In genomic region chr6:2768696-2769095, GRCh38 we compare ENCODE assay signal across 10 cellular contexts. TPM values are rescaled to one million over a fixed set of nuclear protein-coding genes. Genes with fewer than 3 reads are reported as not detected.
A peak's percentile ranks its signal among the peaks of the same experiment; 100 is the strongest.
DNase-seq lines count a peak whose midpoint lies in the region; ATAC-seq and TF ChIP-seq lines count a peak whose summit lies in the region.
"Had no signal": no experiment of that assay in that cellular context is flagged by ENCODE, and none has a peak within 500 bp of the region (broad histone marks: within the 10 kb centered on the region; RNA-seq: fewer than 3 reads in every experiment).

No MANE protein-coding gene starts in this region.

- H3K9me2 ChIP-seq in PC-3 (replicated peaks; ENCODE audit: low read length): no peaks in the 10 kb centered on the region

- no peaks in the 10 kb centered on the region for H3K27me3 Mint-ChIP-seq in activated CD8-positive, alpha-beta memory T cell treated with anti-CD3 and anti-CD28 coated beads, Interleukin-2, amount 10 ng/mL, durations not matched to agents 7 days and 5 days
- peaks cover 8% of the 10 kb centered on the region for H3K27me3 Mint-ChIP-seq in endothelial cell (ENCODE audit: unreplicated experiment)

- POLR2A ChIA-PET in PC-3 (lab: Charles Lee; ENCODE audit: unreplicated experiment): interaction anchor here (0.5 to 0.7 kb wide), 6 partner anchors 20 to 981 kb away, joined by 3 to 5 read pairs (median 4); partner anchors contain the start of gene RIPK1

- no peaks in the 10 kb centered on the region for H3K9me3 ChIP-seq in PC-3 (ENCODE audit: low read length)
- no peaks in the 10 kb centered on the region for H3K9me3 ChIP-seq in gastrocnemius medialis
- H3K9me3 ChIP-seq: upper lobe of left lung had no signal

- peak overlapping the region; percentile 93 for H3K9ac ChIP-seq in PC-3 (ENCODE audit: low read length)

- H3K4me1 ChIP-seq in PC-3 (ENCODE audit: insufficient read depth, low read length) (peaks cover 27% of the 10 kb centered on the region), gastrocnemius medialis (peaks cover 57 to 77% of the 10 kb centered on the region in 2 donors)

- H3K4me1 Mint-ChIP-seq in activated CD8-positive, alpha-beta memory T cell treated with anti-CD3 and anti-CD28 coated beads, Interleukin-2, amount 10 ng/mL, durations not matched to agents 7 days and 5 days: peaks cover 50% of the 10 kb centered on the region
- peaks cover 37% of the 10 kb centered on the region for H3K4me1 Mint-ChIP-seq in endothelial cell (ENCODE audit: unreplicated experiment)

- H3K36me3 Mint-ChIP-seq in activated CD8-positive, alpha-beta memory T cell treated with anti-CD3 and anti-CD28 coated beads, Interleukin-2, amount 10 ng/mL, durations not matched to agents 7 days and 5 days: peaks cover 44% of the 10 kb centered on the region
- H3K36me3 Mint-ChIP-seq in endothelial cell (ENCODE audit: low read depth, unreplicated experiment): peaks cover 5% of the 10 kb centered on the region

- H3K27ac ChIP-seq in PC-3 (ENCODE audit: low read length) (peak overlapping the region; percentile 9), gastrocnemius medialis (peak overlapping the region; percentile 79 to 96 (median 88))

- peak overlapping the region; percentile 94 for H3K4me2 ChIP-seq in PC-3 (ENCODE audit: low read length)

- in situ Hi-C loops in gastrocnemius medialis (cut with MboI; ENCODE audit: low sequenced_read_pairs in 4 of 4): no loop called here

- no peak for DNase-seq in activated CD8-positive, alpha-beta memory T cell treated with anti-CD3 and anti-CD28 coated beads, Interleukin-2, amount 10 ng/mL, durations not matched to agents 7 days and 5 days
- no peak for DNase-seq in activated CD8-positive, alpha-beta memory T cell treated with anti-CD3 and anti-CD28 coated beads for 24 hours
- DNase-seq in PC-3: peak; percentile 42
- no peak for DNase-seq in endothelial cell (ENCODE audit: low spot score)
- DNase-seq in gastrocnemius medialis: no peak
- DNase-seq in DMS79 (lab: John Stamatoyannopoulos, UW): no peak
- no peak for DNase-seq in GM19238 (ENCODE audit: insufficient read length, low spot score)
- DNase-seq: cortex of kidney, upper lobe of left lung had no signal

- H4K20me1 ChIP-seq in PC-3 (ENCODE audit: low read length): peaks cover 48% of the 10 kb centered on the region

- H3K4me3 Mint-ChIP-seq in activated CD8-positive, alpha-beta memory T cell treated with anti-CD3 and anti-CD28 coated beads, Interleukin-2, amount 10 ng/mL, durations not matched to agents 7 days and 5 days: peak overlapping the region; percentile 95
- H3K4me3 Mint-ChIP-seq in endothelial cell (ENCODE audit: unreplicated experiment): peak overlapping the region; percentile 79

- H3K36me3 ChIP-seq in PC-3 (ENCODE audit: low read depth, low read length) (peaks cover 35% of the 10 kb centered on the region), gastrocnemius medialis (no peaks in the 10 kb centered on the region)

- no peak overlapping the region for H2AFZ ChIP-seq in PC-3 (ENCODE audit: low read length)

- peak overlapping the region; percentile 97 for H3K4me3 ChIP-seq in PC-3 (ENCODE audit: low read length)
- peak overlapping the region in 2 of 4 donors; percentile 74 to 88 for H3K4me3 ChIP-seq in gastrocnemius medialis

- intact Hi-C loops in PC-3 (cut with micrococcal nuclease) (no loop called here), gastrocnemius medialis (cut with DNase I; ENCODE audit: low total_unique reads) (loop anchor here (5.0 kb wide), 3 partner anchors 219 to 521 kb away; partner anchors contain the start of genes GMDS and RIPK1)

- no peak for TF ChIP-seq POLR2A in gastrocnemius medialis (IDR thresholded peaks at IDR 0.05)

- no peaks in the 10 kb centered on the region for H3F3A ChIP-seq in PC-3 (ENCODE audit: low read length, unreplicated experiment)

- no TSS peak for BruUV-seq in PC-3 (replicated peaks; lab: Mats Ljungman, UMichigan)

- no peak for ATAC-seq in activated CD8-positive, alpha-beta memory T cell treated with anti-CD3 and anti-CD28 coated beads, Interleukin-2, amount 10 ng/mL, durations not matched to agents 7 days and 5 days
- ATAC-seq in PC-3: no peak
- ATAC-seq in gastrocnemius medialis: no peak
- no peak for ATAC-seq in HG03460 (IDR thresholded peaks at IDR 0.05; ENCODE audit: unreplicated experiment)

- H3K79me2 ChIP-seq in PC-3 (ENCODE audit: low read length): peaks cover 81% of the 10 kb centered on the region

- no peak for TF ChIP-seq CTCF in PC-3 (conservative IDR thresholded peaks at IDR 0.05; ENCODE audit: low read depth, low read length)
- TF ChIP-seq CTCF in endothelial cell (IDR thresholded peaks at IDR 0.05; ENCODE audit: unreplicated experiment): no peak
- no peak for TF ChIP-seq CTCF in gastrocnemius medialis (IDR thresholded peaks at IDR 0.05 in 4 of 5, conservative IDR thresholded peaks at IDR 0.05 in 1 of 5)

- CTCF ChIA-PET in activated CD8-positive, alpha-beta memory T cell treated with anti-CD3 and anti-CD28 coated beads, Interleukin-2, amount 10 ng/mL, durations not matched to agents 7 days and 5 days (lab: Charles Lee): interaction anchor here (0.8 to 5.9 kb wide), 12 partner anchors 9 to 221 kb away, joined by 3 to 33 read pairs (median 4); partner anchors contain the start of gene SERPINB1
- CTCF ChIA-PET in PC-3 (lab: Charles Lee): no interaction called here

- H3K27me3 ChIP-seq in PC-3 (ENCODE audit: low read length) (no peaks in the 10 kb centered on the region), gastrocnemius medialis (no peaks in the 10 kb centered on the region)
- H3K27me3 ChIP-seq: upper lobe of left lung had no signal

- no peaks in the 10 kb centered on the region for H3K9me3 Mint-ChIP-seq in activated CD8-positive, alpha-beta memory T cell treated with anti-CD3 and anti-CD28 coated beads, Interleukin-2, amount 10 ng/mL, durations not matched to agents 7 days and 5 days (ENCODE audit: low read depth)
- no peaks in the 10 kb centered on the region for H3K9me3 Mint-ChIP-seq in endothelial cell (ENCODE audit: unreplicated experiment)

- no peak overlapping the region for H3K27ac Mint-ChIP-seq in activated CD8-positive, alpha-beta memory T cell treated with anti-CD3 and anti-CD28 coated beads, Interleukin-2, amount 10 ng/mL, durations not matched to agents 7 days and 5 days
- no peak overlapping the region for H3K27ac Mint-ChIP-seq in endothelial cell (ENCODE audit: unreplicated experiment)

RNA-seq across cellular contexts. Expression of gene WRNIP1, which starts 3.5 kb away (rescaled TPM):
- 10 to 100 TPM; 48.7 to 53.3 TPM for total RNA-seq in activated CD8-positive, alpha-beta memory T cell treated with anti-CD3 and anti-CD28 coated beads, Interleukin-2, amount 10 ng/mL, durations not matched to agents 7 days and 5 days
- total RNA-seq in PC-3 (2014; rRNA removed) (92.2 and 114 TPM in 2 replicates), endothelial cell (ENCODE audit: unreplicated experiment) (48.6 TPM), gastrocnemius medialis (10 to 100 TPM; 51.9 to 66.0 (median 57.3) TPM)

RNA-seq across cellular contexts. Expression of gene MYLK4, which starts 18.0 kb away (rescaled TPM):
- total RNA-seq in activated CD8-positive, alpha-beta memory T cell treated with anti-CD3 and anti-CD28 coated beads, Interleukin-2, amount 10 ng/mL, durations not matched to agents 7 days and 5 days: under 1 TPM; 0.18 to 0.23 TPM
- 0.11 and 0.23 TPM in 2 replicates for total RNA-seq in PC-3 (2014; rRNA removed)
- 0.97 TPM for total RNA-seq in endothelial cell (ENCODE audit: unreplicated experiment)
- 10 to 100 TPM in 3 of 4 donors, 1 to 10 TPM in 1; 2.4 to 46.7 (median 26.9) TPM for total RNA-seq in gastrocnemius medialis
